ENCODE assay signal across 22 cellular contexts in genomic region chr17:32763855-32764439, GRCh38.
DNase-seq lines count a peak whose midpoint lies in the region; ATAC-seq and TF ChIP-seq lines count a peak whose summit lies in the region.
"Had no signal": no experiment of that assay in that cellular context is flagged by ENCODE, and none has a peak within 500 bp of the region (broad histone marks: within the 10 kb centered on the region; RNA-seq: fewer than 3 reads in every experiment).

No MANE protein-coding gene starts in this region.

- peaks cover 9% of the 10 kb centered on the region for H3K4me1 ChIP-seq in mucosa of descending colon (ENCODE audit: low read depth)
- H3K4me1 ChIP-seq: SJCRH30 had no signal

- intact Hi-C loops in mucosa of descending colon (cut with DNase I, micrococcal nuclease) = no loop called here

- no peak overlapping the region for H3K4me3 ChIP-seq in mucosa of descending colon
- H3K4me3 ChIP-seq: GM23338, SJCRH30 had no signal

- H3K4me1 Mint-ChIP-seq in osteocyte (ENCODE audit: unreplicated experiment) = no peaks in the 10 kb centered on the region
- H3K4me1 Mint-ChIP-seq: CD14-positive monocyte, GM23338 had no signal

- no peaks in the 10 kb centered on the region for H3K9me3 ChIP-seq in mucosa of descending colon
- H3K9me3 ChIP-seq: SJCRH30 had no signal

- DNase-seq in Kasumi-1 (lab: John Stamatoyannopoulos, UW) (peak; percentile 31 to 33), NAMALWA (ENCODE audit: low spot score) (peak; percentile 7), SKM-1 treated with dmso at 0.1 percent for 144 hours (lab: John Stamatoyannopoulos, UW; ENCODE audit: unreplicated experiment) (peak; percentile 15), mucosa of descending colon (no peak), osteocyte (ENCODE audit: extremely low spot score, unreplicated experiment) (no peak)
- DNase-seq: DMS79 treated with DMSO at 0.1 percent for 48 hours, HCEC 1CT, IMR-90, Karpas-422, MM.1S, NCI-H1436, NCI-H2029, NCI-H345, NCI-H524 treated with DMSO at 0.1 percent for 48 hours, RPMI8226, SJCRH30, SW 1271, T-helper 2 cell had no signal

- H3K36me3 ChIP-seq in mucosa of descending colon (ENCODE audit: low read depth) = no peaks in the 10 kb centered on the region
- H3K36me3 ChIP-seq: SJCRH30 had no signal

- H3K36me3 Mint-ChIP-seq in osteocyte (ENCODE audit: unreplicated experiment) = no peaks in the 10 kb centered on the region
- H3K36me3 Mint-ChIP-seq: CD14-positive monocyte had no signal

- H3K27ac Mint-ChIP-seq in osteocyte (ENCODE audit: unreplicated experiment) = no peak overlapping the region
- H3K27ac Mint-ChIP-seq: GM23338 had no signal

- H3K9me3 Mint-ChIP-seq in osteocyte (ENCODE audit: unreplicated experiment) = no peaks in the 10 kb centered on the region
- H3K9me3 Mint-ChIP-seq: GM23338 had no signal

- TF ChIP-seq CTCF in mucosa of descending colon (IDR thresholded peaks at IDR 0.05) = no peak
- TF ChIP-seq CTCF in osteocyte (IDR thresholded peaks at IDR 0.05) = no peak

- ATAC-seq in mucosa of descending colon (peak; percentile 63), GM19467 (IDR thresholded peaks at IDR 0.05; ENCODE audit: unreplicated experiment) (no peak), GM18873 (IDR thresholded peaks at IDR 0.05; ENCODE audit: low FRiP score, unreplicated experiment) (no peak)
- ATAC-seq: GM23338 had no signal

- no peaks in the 10 kb centered on the region for H3K27me3 Mint-ChIP-seq in osteocyte (ENCODE audit: unreplicated experiment)

- H3K4me3 Mint-ChIP-seq in osteocyte (ENCODE audit: unreplicated experiment) = no peak overlapping the region
- H3K4me3 Mint-ChIP-seq: CD14-positive monocyte, GM23338 had no signal

Comparison
In these comparisons a context has a peak if more than half of its experiments do, and no peak if none do; other contexts are left out.
1. DNase-seq: peak in Kasumi-1 (2 of 2), NAMALWA (single experiment) and SKM-1 treated with dmso at 0.1 percent for 144 hours (single experiment); none in mucosa of descending colon (0 of 3) and osteocyte (single experiment).